1 cellular context compared by ENCODE assay signal in genomic region chr17:49146620-49147306, GRCh38.
TF ChIP-seq lines count a peak whose summit lies in the region.

No MANE protein-coding gene starts in this region.

TF ChIP-seq in SK-N-SH, 30 proteins besides CTCF, POLR2A, EP300 and RAD21 (continued from another document):
- TF ChIP-seq EZH2phosphoT487 (IDR thresholded peaks at IDR 0.05; ENCODE audit: borderline replicate concordance, low read depth) (no peak), PBX3 (IDR thresholded peaks at IDR 0.05) (peak; percentile 85), REST (IDR thresholded peaks at IDR 0.05; ENCODE audit: low read depth, low read length) (no peak), IRF3 (IDR thresholded peaks at IDR 0.05; ENCODE audit: low read depth, low read length) (no peak), SMC3 (IDR thresholded peaks at IDR 0.05; ENCODE audit: low read depth, low read length) (no peak)
